Comparison of ENCODE assay signal across 8 cellular contexts in the genomic region with DNA sequence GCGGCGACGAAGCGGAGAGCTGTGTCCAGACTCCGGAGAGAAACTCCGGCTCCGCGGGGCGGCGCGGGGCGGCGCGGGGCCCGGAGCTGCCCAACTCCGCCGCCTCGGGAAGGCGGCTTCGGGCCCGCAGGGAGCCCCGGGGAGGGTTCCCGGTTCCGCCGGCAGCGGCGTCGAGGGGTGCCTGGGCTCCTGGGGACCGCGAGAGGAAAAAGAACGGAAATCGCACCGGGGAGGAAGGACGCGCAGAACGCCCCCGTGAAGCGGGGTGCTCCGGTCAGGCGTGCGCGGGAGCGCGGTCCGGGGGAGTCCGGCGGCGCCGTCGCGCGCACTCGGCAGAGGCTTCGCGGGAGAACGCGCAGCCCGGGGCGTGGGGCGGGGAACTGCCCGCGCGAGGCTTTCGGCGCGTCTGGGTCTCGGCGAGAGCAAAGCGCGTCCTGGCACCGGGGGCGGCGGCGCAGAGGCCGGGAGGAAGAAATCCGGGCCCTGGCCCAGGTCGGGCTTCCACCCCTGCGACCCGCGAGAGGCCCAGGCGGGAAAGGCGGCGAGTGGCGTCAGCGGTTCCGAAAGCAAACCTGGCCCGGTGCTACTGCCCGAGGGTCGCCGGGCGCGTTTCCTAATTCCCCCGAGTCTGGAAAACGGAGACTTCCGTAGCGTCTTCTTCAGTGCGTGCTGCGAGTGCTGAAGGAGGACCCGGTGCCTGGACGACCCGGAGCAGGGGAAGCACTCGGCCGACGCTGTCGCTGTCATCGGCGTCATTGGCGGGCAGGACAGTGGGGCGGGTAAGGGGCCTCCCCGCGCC. TPM values are rescaled to one million over a fixed set of nuclear protein-coding genes. Genes with fewer than 3 reads are reported as not detected.
A peak's percentile ranks its signal among the peaks of the same experiment; 100 is the strongest.
DNase-seq lines count a peak whose midpoint lies in the region; ATAC-seq and TF ChIP-seq lines count a peak whose summit lies in the region.
"Not testable (repeated sequence)": the region's sequence is repeated elsewhere in the genome, so short reads cannot be mapped to it uniquely, and the experiment has no call there.

No MANE protein-coding gene starts in this region.

- not testable (repeated sequence) for H3K4me1 ChIP-seq in MM.1S (ENCODE audit: low read length)
- peaks cover 0 to 19% of the 10 kb centered on the region in 2 donors for H3K4me1 ChIP-seq in right atrium auricular region

- H3K4me3 ChIP-seq in MM.1S (ENCODE audit: low read length), result peak overlapping the region; percentile 29; the same call in 1 of the 2 replicates
- H3K4me3 ChIP-seq in right atrium auricular region, result peak overlapping the region; percentile 21 to 54

- DNase-seq in DMS79 (lab: John Stamatoyannopoulos, UW), result peak; percentile 11
- peak; percentile 12 for DNase-seq in MM.1S
- DNase-seq in activated CD4-positive, alpha-beta T cell treated with anti-CD3 and anti-CD28 coated beads, Interleukin-2, amount 50 U/mL, for 48 hours, result peak; percentile 52 to 62
- DNase-seq in chondrocyte (ENCODE audit: low spot score); right atrium auricular region (ENCODE audit: low spot score); natural killer cell treated with Interleukin-12 subunit alpha and Interleukin-12 subunit beta and Interleukin-15 and Interleukin-18, amount 100 ng/mL, for 72 hours (ENCODE audit: low spot score): not testable (repeated sequence)
- DNase-seq in stimulated activated naive CD8-positive, alpha-beta T cell treated with anti-CD3 and anti-CD28 coated beads, Interleukin-15, Interleukin-2, amounts not matched to agents 100 U/mL and 50 U/mL, for 24 hours, result peak; percentile 53

- not testable (repeated sequence) for TF ChIP-seq CTCF in MM.1S (IDR thresholded peaks at IDR 0.05; ENCODE audit: low read length); chondrocyte (IDR thresholded peaks at IDR 0.05); right atrium auricular region (IDR thresholded peaks at IDR 0.05)

- not testable (repeated sequence) for H3K27ac ChIP-seq in MM.1S (ENCODE audit: low read length)
- H3K27ac ChIP-seq in right atrium auricular region, result peak overlapping the region in 1 of 2 donors; percentile 3

- H3K4me3 Mint-ChIP-seq in chondrocyte (ENCODE audit: unreplicated experiment), result peak overlapping the region; percentile 66
- H3K4me3 Mint-ChIP-seq in natural killer cell treated with Interleukin-12 subunit alpha and Interleukin-12 subunit beta and Interleukin-15 and Interleukin-18, amount 100 ng/mL, for 72 hours, result peak overlapping the region; percentile 79

- not testable (repeated sequence) for H3K36me3 ChIP-seq in MM.1S (replicated peaks; ENCODE audit: insufficient read depth, low read length); right atrium auricular region

- not testable (repeated sequence) for H3K27ac Mint-ChIP-seq in chondrocyte (ENCODE audit: unreplicated experiment); natural killer cell treated with Interleukin-12 subunit alpha and Interleukin-12 subunit beta and Interleukin-15 and Interleukin-18, amount 100 ng/mL, for 72 hours

- not testable (repeated sequence) for H3K9me3 Mint-ChIP-seq in chondrocyte (ENCODE audit: low read depth); natural killer cell treated with Interleukin-12 subunit alpha and Interleukin-12 subunit beta and Interleukin-15 and Interleukin-18, amount 100 ng/mL, for 72 hours

- H3K36me3 Mint-ChIP-seq in chondrocyte (ENCODE audit: low read depth); natural killer cell treated with Interleukin-12 subunit alpha and Interleukin-12 subunit beta and Interleukin-15 and Interleukin-18, amount 100 ng/mL, for 72 hours: not testable (repeated sequence)

- not testable (repeated sequence) for H4K20me1 ChIP-seq in MM.1S (ENCODE audit: insufficient read depth, low read length)

- not testable (repeated sequence) for H3K9ac ChIP-seq in MM.1S (ENCODE audit: low read length)

- peak overlapping the region; percentile 48; the same call in 1 of the 2 replicates for H2AFZ ChIP-seq in MM.1S (ENCODE audit: low read length)

- H3K27me3 Mint-ChIP-seq in chondrocyte (ENCODE audit: low read depth), result peaks cover 48% of the 10 kb centered on the region
- H3K27me3 Mint-ChIP-seq in natural killer cell treated with Interleukin-12 subunit alpha and Interleukin-12 subunit beta and Interleukin-15 and Interleukin-18, amount 100 ng/mL, for 72 hours, result peaks cover 19 to 26% of the 10 kb centered on the region in 2 donors

- H3K4me2 ChIP-seq in MM.1S (ENCODE audit: low read depth, low read length), result peak overlapping the region; percentile 50; the same call in 1 of the 2 replicates

- H3K9me3 ChIP-seq in MM.1S (replicated peaks; ENCODE audit: insufficient read depth, low read length); right atrium auricular region: not testable (repeated sequence)

- peak; percentile 76 for ATAC-seq in GM21619 (IDR thresholded peaks at IDR 0.05; ENCODE audit: unreplicated experiment)
- ATAC-seq in natural killer cell treated with Interleukin-12 subunit alpha and Interleukin-12 subunit beta and Interleukin-15 and Interleukin-18, amount 100 ng/mL, for 72 hours, result peak; percentile 83 to 89
- ATAC-seq in stimulated activated naive CD8-positive, alpha-beta T cell treated with anti-CD3 and anti-CD28 coated beads, Interleukin-15, Interleukin-2, amounts not matched to agents 100 U/mL and 50 U/mL, for 24 hours, result peak; percentile 83

- peaks cover 18% of the 10 kb centered on the region for H3K4me1 Mint-ChIP-seq in chondrocyte (ENCODE audit: low read depth)
- H3K4me1 Mint-ChIP-seq in natural killer cell treated with Interleukin-12 subunit alpha and Interleukin-12 subunit beta and Interleukin-15 and Interleukin-18, amount 100 ng/mL, for 72 hours (ENCODE audit: low read depth in 2 of 2), result peaks cover 6 to 14% of the 10 kb centered on the region in 2 donors

- H3K9me2 ChIP-seq in MM.1S (replicated peaks; ENCODE audit: insufficient read depth, low read length), result not testable (repeated sequence)

- H3F3A ChIP-seq in MM.1S (ENCODE audit: insufficient read depth, low read length), result not testable (repeated sequence)

- not testable (repeated sequence) for H3K27me3 ChIP-seq in MM.1S (replicated peaks; ENCODE audit: insufficient read depth, low read length)
- H3K27me3 ChIP-seq in right atrium auricular region, result peaks cover 19 to 29% of the 10 kb centered on the region in 2 donors

- H3K79me2 ChIP-seq in MM.1S (ENCODE audit: low read length), result not testable (repeated sequence)

RNA-seq across cellular contexts. Expression of a gene that starts 4.5 kb away (rescaled TPM):
- 0.17 to 0.44 TPM (median 0.26 TPM) in 3 replicates for total RNA-seq in chondrocyte
- total RNA-seq in right atrium auricular region, result not detected
- under 1 TPM; 0.21 to 0.22 TPM for total RNA-seq in natural killer cell treated with Interleukin-12 subunit alpha and Interleukin-12 subunit beta and Interleukin-15 and Interleukin-18, amount 100 ng/mL, for 72 hours
